In genomic region chr4:161926033-161926828, GRCh38 we compare ENCODE assay signal across 19 cellular contexts.
DNase-seq lines count a peak whose midpoint lies in the region.
"Had no signal": no experiment of that assay in that cellular context is flagged by ENCODE, and none has a peak within 500 bp of the region (broad histone marks: within the 10 kb centered on the region; RNA-seq: fewer than 3 reads in every experiment).

No MANE protein-coding gene starts in this region.

- peak; percentile 25 for DNase-seq in DMS53 treated with DMSO at 0.1 percent for 48 hours (lab: John Stamatoyannopoulos, UW; ENCODE audit: unreplicated experiment)
- DNase-seq in NCI-H69 (lab: John Stamatoyannopoulos, UW), result peak; percentile 71
- DNase-seq in astrocyte of the hippocampus (ENCODE audit: low read depth, low spot score), result peak; percentile 34
- peak; percentile 18 for DNase-seq in pons (ENCODE audit: low spot score)
- no peak for DNase-seq in NCI-H774 (lab: John Stamatoyannopoulos, UW)
- DNase-seq in hypothalamus (lab: John Stamatoyannopoulos, UW), result no peak
- DNase-seq in C1 segment of cervical spinal cord (lab: John Stamatoyannopoulos, UW), result no peak
- DNase-seq: activated CD8-positive, alpha-beta T cell treated with anti-CD3 and anti-CD28 coated beads for 36 hours; activated naive CD4-positive, alpha-beta T cell treated with anti-CD3 and anti-CD28 coated beads, Interleukin-2, amount 10 ng/mL, durations not matched to agents 7 days and 5 days; adrenal gland; foreskin melanocyte; H7; heart right ventricle; kidney glomerular epithelial cell; NCI-H524; occipital lobe; SHP77 treated with DMSO at 0.1 percent for 48 hours; SW 1271; trophoblast cell had no signal

Comparison
In these comparisons a context has a peak if more than half of its experiments do, and no peak if none do; other contexts are left out.
1. DNase-seq: peak in DMS53 treated with DMSO at 0.1 percent for 48 hours (single experiment), NCI-H69 (single experiment), astrocyte of the hippocampus (single experiment) and pons (single experiment); none in NCI-H774 (single experiment), hypothalamus (0 of 51) and C1 segment of cervical spinal cord (0 of 14).